In genomic region chr13:51000576-51001260, GRCh38 we compare ENCODE assay signal across 10 cellular contexts.
DNase-seq lines count a peak whose midpoint lies in the region; ATAC-seq, FAIRE-seq and TF ChIP-seq lines count a peak whose summit lies in the region.
"Had no signal": no experiment of that assay in that cellular context is flagged by ENCODE, and none has a peak within 500 bp of the region (broad histone marks: within the 10 kb centered on the region; RNA-seq: fewer than 3 reads in every experiment).

No MANE protein-coding gene starts in this region.

- H3K9me3 ChIP-seq in keratinocyte (ENCODE audit: control insufficient read depth, low read depth, low read length) (no peaks in the 10 kb centered on the region), testis (no peaks in the 10 kb centered on the region)

- DNase-seq in AG09319 (ENCODE audit: extremely low read depth, low read depth) (peak; percentile 7), NCI-H1105 (lab: John Stamatoyannopoulos, UW) (peak; percentile 45), amniotic epithelial cell (ENCODE audit: low read depth) (peak; percentile 12), keratinocyte (ENCODE audit: low read depth, low spot score) (peak; percentile 59), testis (no peak), HuH-7 (ENCODE audit: low spot score) (no peak)
- DNase-seq in stimulated activated CD8-positive, alpha-beta memory T cell treated with anti-CD3 and anti-CD28 coated beads, Interleukin-4, amount 100 ng/mL, for 48 hours, result no peak
- DNase-seq: amniotic stem cell; CD4-positive, alpha-beta memory T cell had no signal

- H2AFZ ChIP-seq in keratinocyte (ENCODE audit: control insufficient read depth, low read length), result no peak overlapping the region

- TF ChIP-seq CTCF in AG09319 (IDR thresholded peaks at IDR 0.05; ENCODE audit: low read depth, low read length) (no peak), keratinocyte (optimal IDR thresholded peaks at IDR 0.05 in 1 of 3, IDR thresholded peaks at IDR 0.05 in 1 of 3, conservative IDR thresholded peaks at IDR 0.05 in 1 of 3; ENCODE audit: extremely low read depth in 1 of 3, insufficient read depth in 2 of 3, low read length in 3 of 3) (no peak), testis (IDR thresholded peaks at IDR 0.05) (no peak)

- dilution Hi-C loops in keratinocyte (cut with MboI; ENCODE audit: extremely low pct_ligation_motif_present, low sequenced_read_pairs), result no loop called here

- H3K27ac ChIP-seq in keratinocyte (ENCODE audit: control insufficient read depth, insufficient read depth, low read length) (peak overlapping the region; percentile 44), testis (no peak overlapping the region)

- intact Hi-C loops in testis (cut with DNase I; ENCODE audit: low total_unique reads), result no loop called here

- ATAC-seq in GM21515 (IDR thresholded peaks at IDR 0.05; ENCODE audit: unreplicated experiment), result no peak

- no peaks in the 10 kb centered on the region for H3K36me3 ChIP-seq in keratinocyte (ENCODE audit: control insufficient read depth in 2 of 2, extremely low read depth in 1 of 2, insufficient read depth in 2 of 2, low read length in 2 of 2)
- no peaks in the 10 kb centered on the region for H3K36me3 ChIP-seq in testis (ENCODE audit: low read depth, missing control alignments)

- no peak for TF ChIP-seq POLR2A in testis (IDR thresholded peaks at IDR 0.05)

- no peaks in the 10 kb centered on the region for H3K9me1 ChIP-seq in keratinocyte (ENCODE audit: control insufficient read depth, extremely low read depth, insufficient read depth, low read length)

- 69 to 70% methylated on average over 15 of the region's 15 CpGs for WGBS in testis, 2 donors

- peak; percentile 92 for FAIRE-seq in keratinocyte (lab: Jason Lieb, UNC)

- H3K27me3 ChIP-seq in keratinocyte (ENCODE audit: control insufficient read depth, extremely low read depth, insufficient read depth, low read length) (peaks cover 5% of the 10 kb centered on the region), testis (no peaks in the 10 kb centered on the region)

- H3K9ac ChIP-seq in keratinocyte (ENCODE audit: control insufficient read depth, extremely low read depth, insufficient read depth, low read length), result no peak overlapping the region

- peak overlapping the region; percentile 71 for H3K4me2 ChIP-seq in keratinocyte (ENCODE audit: control insufficient read depth, extremely low read depth, insufficient read depth, low read depth, low read length)

- no peaks in the 10 kb centered on the region for H3K79me2 ChIP-seq in keratinocyte (ENCODE audit: control insufficient read depth, insufficient read depth, low read length)

- H3K4me3 ChIP-seq in keratinocyte (ENCODE audit: control insufficient read depth in 2 of 3, extremely low read depth in 1 of 3, insufficient read depth in 2 of 3, low read depth in 1 of 3, low read length in 3 of 3) (no peak overlapping the region), testis (no peak overlapping the region)

- H4K20me1 ChIP-seq in keratinocyte (ENCODE audit: control insufficient read depth, extremely low read depth, insufficient read depth, low read length), result no peaks in the 10 kb centered on the region

- H3K4me1 ChIP-seq in keratinocyte (ENCODE audit: control insufficient read depth, extremely low read depth, insufficient read depth, low read length) (peaks cover 27% of the 10 kb centered on the region), testis (no peaks in the 10 kb centered on the region)

Comparison
In these comparisons a context has a peak if more than half of its experiments do, and no peak if none do; other contexts are left out.
1. DNase-seq: peak in AG09319 (single experiment), NCI-H1105 (single experiment), amniotic epithelial cell (single experiment) and keratinocyte (single experiment); none in stimulated activated CD8-positive, alpha-beta memory T cell treated with anti-CD3 and anti-CD28 coated beads, Interleukin-4, amount 100 ng/mL, for 48 hours (single experiment), testis (single experiment) and HuH-7 (single experiment).